In the genomic region with DNA sequence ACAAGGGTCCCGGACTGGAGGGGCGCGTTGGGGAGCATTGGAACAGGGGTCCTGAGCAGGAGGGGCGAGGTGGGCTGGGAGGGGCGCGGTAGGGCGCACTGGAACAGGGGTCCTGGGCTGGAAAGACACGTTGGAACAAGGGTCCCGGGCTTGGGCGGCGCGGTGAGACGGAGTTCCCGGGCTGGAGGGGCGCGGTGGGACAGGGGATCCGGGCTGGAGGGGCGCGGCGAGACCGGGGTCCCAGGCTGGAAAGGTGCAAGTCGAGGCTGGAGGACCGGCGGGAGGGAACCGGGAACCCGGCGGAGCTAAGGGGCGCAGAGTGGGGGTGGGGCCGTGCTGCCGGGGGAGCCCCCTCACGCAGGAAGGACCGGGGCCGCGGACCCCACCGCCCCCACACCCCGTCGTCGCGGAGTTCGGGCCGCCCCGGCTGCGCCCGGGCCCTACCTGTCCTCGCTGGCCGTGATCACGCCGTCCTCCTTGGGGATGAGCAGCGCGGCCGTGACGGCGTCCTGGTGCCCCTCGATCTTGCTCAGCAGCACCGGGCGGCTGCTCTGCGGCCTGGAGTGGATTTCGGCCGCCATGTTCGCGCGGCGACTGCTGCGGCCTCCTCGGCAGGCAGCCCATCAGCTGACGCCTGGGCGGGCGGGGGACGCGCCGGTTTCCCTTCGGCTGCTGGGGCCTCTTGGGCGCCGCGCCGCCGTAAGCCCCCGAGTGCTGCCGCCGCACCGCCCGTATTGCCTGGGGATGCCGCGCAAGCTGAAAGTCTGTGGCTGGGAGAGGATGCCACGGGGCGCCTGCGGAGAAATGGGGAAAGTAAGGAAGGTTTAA, we compare ENCODE assay signal across 8 cellular contexts. TPM values are rescaled to one million over a fixed set of nuclear protein-coding genes. Genes with fewer than 3 reads are reported as not detected.
DNase-seq lines count a peak whose midpoint lies in the region; ATAC-seq and TF ChIP-seq lines count a peak whose summit lies in the region.

A gene with protein sequence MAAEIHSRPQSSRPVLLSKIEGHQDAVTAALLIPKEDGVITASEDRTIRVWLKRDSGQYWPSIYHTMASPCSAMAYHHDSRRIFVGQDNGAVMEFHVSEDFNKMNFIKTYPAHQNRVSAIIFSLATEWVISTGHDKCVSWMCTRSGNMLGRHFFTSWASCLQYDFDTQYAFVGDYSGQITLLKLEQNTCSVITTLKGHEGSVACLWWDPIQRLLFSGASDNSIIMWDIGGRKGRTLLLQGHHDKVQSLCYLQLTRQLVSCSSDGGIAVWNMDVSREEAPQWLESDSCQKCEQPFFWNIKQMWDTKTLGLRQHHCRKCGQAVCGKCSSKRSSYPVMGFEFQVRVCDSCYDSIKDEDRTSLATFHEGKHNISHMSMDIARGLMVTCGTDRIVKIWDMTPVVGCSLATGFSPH (minus strand): TSS at position 632 of the 828 bp plus-strand sequence. CDS start 51 bp downstream, at position 581.

- intact Hi-C loops in adrenal gland (cut with DNase I) = no loop called here
- intact Hi-C loops in heart left ventricle (cut with DNase I) = loop anchor here in 1 of 10 donors (1.0 kb wide), 1 partner anchor 12 kb away; a partner anchor contains a TSS
- intact Hi-C loops in posterior vena cava (cut with DNase I) = loop anchor here in 1 of 2 donors (5.0 kb wide), 1 partner anchor 938 kb away; no protein-coding TSS in a partner anchor

- H3K27ac Mint-ChIP-seq in type B pancreatic cell = peak within 1 kb of the TSS; percentile 88

- H3K27ac ChIP-seq in adrenal gland (peak within 1 kb of the TSS; percentile 37 to 91 (median 85)), heart left ventricle (peak within 1 kb of the TSS; percentile 89 to 98 (median 95))

- H3K4me1 Mint-ChIP-seq in type B pancreatic cell (ENCODE audit: unreplicated experiment) = peaks cover 28% of the 10 kb centered on the region

- H3K27me3 ChIP-seq in adrenal gland (no peaks in the 10 kb centered on the region), heart left ventricle (no peaks in the 10 kb centered on the region)

- H3K4me1 ChIP-seq in adrenal gland (replicated peaks in 1 of 2) = peaks cover 11 to 29% of the 10 kb centered on the region in 2 donors
- H3K4me1 ChIP-seq in heart left ventricle = peaks cover 0 to 74% (median 29%) of the 10 kb centered on the region in 12 donors

- H3K4me3 Mint-ChIP-seq in type B pancreatic cell = peak within 1 kb of the TSS; percentile 91

- no peaks in the 10 kb centered on the region for H3K36me3 ChIP-seq in adrenal gland (replicated peaks in 1 of 2)
- no peaks in the 10 kb centered on the region for H3K36me3 ChIP-seq in heart left ventricle

- H3K9me3 ChIP-seq in adrenal gland (replicated peaks in 1 of 3) (no peaks in the 10 kb centered on the region), heart left ventricle (no peaks in the 10 kb centered on the region)

- 0 to 1% (median 1%) methylated on average over 14 to 87 of the region's 87 CpGs for WGBS in adrenal gland, 4 donors
- 0 to 2% (median 1%) methylated on average over 26 to 87 of the region's 87 CpGs for WGBS in heart left ventricle, 4 donors

- peak; percentile 94 for DNase-seq in GM13976 (ENCODE audit: low spot score)
- peak; percentile 38 for DNase-seq in NCI-H128 (lab: John Stamatoyannopoulos, UW; ENCODE audit: unreplicated experiment)
- DNase-seq in T-helper 1 cell = peak; percentile 46 to 89 (median 61)
- peak; percentile 87 to 92 (median 89) for DNase-seq in adrenal gland
- peak; percentile 90 to 96 (median 93) for DNase-seq in heart left ventricle
- peak; percentile 96 for DNase-seq in posterior vena cava (ENCODE audit: low spot score)
- peak; percentile 91 for DNase-seq in type B pancreatic cell (ENCODE audit: extremely low spot score, unreplicated experiment)

- TF ChIP-seq CTCF in GM13976 (IDR thresholded peaks at IDR 0.05; ENCODE audit: borderline replicate concordance, control extremely low read depth, extremely low read depth, insufficient read depth, missing control alignments) (no peak), adrenal gland (IDR thresholded peaks at IDR 0.05) (peak in 1 of 6 experiments; percentile 4), heart left ventricle (IDR thresholded peaks at IDR 0.05) (peak in 1 of 12 donors; percentile 8), type B pancreatic cell (conservative IDR thresholded peaks at IDR 0.05) (no peak)

- in situ Hi-C loops in GM13976 (cut with MboI; ENCODE audit: low sequenced_read_pairs, unreplicated experiment) = no loop called here

- H3K36me3 Mint-ChIP-seq in type B pancreatic cell = peaks cover 9% of the 10 kb centered on the region

- H3K4me3 ChIP-seq in adrenal gland (peak within 1 kb of the TSS; percentile 51 to 94 (median 80)), heart left ventricle (peak within 1 kb of the TSS; percentile 70 to 100 (median 96))

- H3K9me3 Mint-ChIP-seq in type B pancreatic cell = peaks cover 4% of the 10 kb centered on the region

- H3K27me3 Mint-ChIP-seq in type B pancreatic cell = peaks cover 4% of the 10 kb centered on the region

- peak; percentile 58 to 87 for TF ChIP-seq POLR2A in adrenal gland (IDR thresholded peaks at IDR 0.05)
- peak in 1 of 2 donors; percentile 70 for TF ChIP-seq POLR2A in heart left ventricle (IDR thresholded peaks at IDR 0.05)

- ATAC-seq in HG02759 (IDR thresholded peaks at IDR 0.05; ENCODE audit: unreplicated experiment) = peak; percentile 88
- ATAC-seq in heart left ventricle = peak; percentile 87 to 98 (median 96)

RNA-seq across cellular contexts. Expression of the gene that starts here (rescaled TPM):
- total RNA-seq in adrenal gland (10 to 100 TPM; 28.1 to 45.2 (median 34.9) TPM), heart left ventricle (10 to 100 TPM; 13.2 to 30.5 (median 14.3) TPM), posterior vena cava (10 to 100 TPM; 43.3 to 44.1 TPM), type B pancreatic cell (ENCODE audit: low replicate concordance) (38.2 and 45.5 TPM in 2 replicates)
- polyA plus RNA-seq in adrenal gland (10 to 100 TPM in 2 of 3 donors, 1 to 10 TPM in 1; 7.8 to 32.1 (median 15.6) TPM), heart left ventricle (10 to 100 TPM in 1 of 2 donors, 1 to 10 TPM in 1; 5.6 to 12.7 TPM)

Comparison
In these comparisons a context has a peak if more than half of its experiments do, and no peak if none do; other contexts are left out.
1. Peak in every context shown above with its lines: DNase-seq, ATAC-seq, H3K4me3 ChIP-seq and H3K27ac ChIP-seq.
2. DNase-seq: peak in every context shown above with its lines; median percentile 96 in posterior vena cava; 94 in GM13976; 93 in heart left ventricle; 91 in type B pancreatic cell; 89 in adrenal gland; 61 in T-helper 1 cell; 38 in NCI-H128.